1 cellular context compared by ENCODE assay signal in genomic region chr11:86408845-86409244, GRCh38.
TF ChIP-seq lines count a peak whose summit lies in the region.

No MANE protein-coding gene starts in this region.

TF ChIP-seq in IMR-90, 13 proteins besides CTCF, POLR2A, EP300 and RAD21 (continued from another document):
- TF ChIP-seq BHLHE40 (IDR thresholded peaks at IDR 0.05; ENCODE audit: low read depth, low read length) = no peak
- no peak for TF ChIP-seq ELK1 (IDR thresholded peaks at IDR 0.05; ENCODE audit: borderline replicate concordance, low read depth, low read length)
- no peak for TF ChIP-seq MAZ (IDR thresholded peaks at IDR 0.05; ENCODE audit: borderline replicate concordance, low read depth, low read length)
- TF ChIP-seq RCOR1 (IDR thresholded peaks at IDR 0.05; ENCODE audit: insufficient replicate concordance, low read length) = no peak
- TF ChIP-seq CHD1 (IDR thresholded peaks at IDR 0.05; ENCODE audit: low read depth, low read length) = no peak
- TF ChIP-seq NFE2L2 (IDR thresholded peaks at IDR 0.05; ENCODE audit: low read depth, low read length) = no peak
- TF ChIP-seq USF2 (IDR thresholded peaks at IDR 0.05; ENCODE audit: low read depth, low read length) = no peak
- TF ChIP-seq CEBPB (IDR thresholded peaks at IDR 0.05; ENCODE audit: low read depth, low read length) = no peak
- no peak for TF ChIP-seq FOS (IDR thresholded peaks at IDR 0.05; ENCODE audit: low read depth, low read length)
- TF ChIP-seq RFX5 (IDR thresholded peaks at IDR 0.05; ENCODE audit: low read depth, low read length) = no peak
- no peak for TF ChIP-seq MAFK (IDR thresholded peaks at IDR 0.05; ENCODE audit: low read depth, low read length)
- no peak for TF ChIP-seq MXI1 (IDR thresholded peaks at IDR 0.05; ENCODE audit: borderline replicate concordance, low read depth, low read length)
TF ChIP-seq in IMR-90: peak in this region for 0.
